15 cellular contexts compared by ENCODE assay signal in the genomic region with DNA sequence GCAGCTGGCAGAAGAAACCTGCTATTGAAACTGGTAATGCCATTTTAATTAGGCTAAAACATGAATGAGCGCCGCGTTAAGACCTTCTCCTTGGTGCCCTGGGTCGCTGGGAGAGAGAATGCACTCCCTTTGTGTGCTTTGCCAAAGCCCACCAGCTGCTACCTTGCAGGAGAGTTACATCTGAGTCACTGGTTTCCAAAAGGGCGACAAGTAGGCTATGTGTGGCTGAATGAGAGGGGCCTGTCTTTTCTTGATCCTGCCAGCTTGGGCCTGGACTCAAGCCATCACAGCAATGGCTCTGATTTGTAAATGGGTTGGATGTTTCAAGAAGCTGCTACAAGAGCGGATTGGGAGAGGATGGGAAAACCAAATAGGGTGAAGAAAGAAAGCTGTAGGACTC.
DNase-seq lines count a peak whose midpoint lies in the region; ATAC-seq and TF ChIP-seq lines count a peak whose summit lies in the region.
"Had no signal": no experiment of that assay in that cellular context is flagged by ENCODE, and none has a peak within 500 bp of the region (broad histone marks: within the 10 kb centered on the region; RNA-seq: fewer than 3 reads in every experiment).

No MANE protein-coding gene starts in this region.

- H3K4me1 ChIP-seq in neural progenitor cell = peaks cover 38% of the 10 kb centered on the region
- peaks cover 0 to 5% (median 2%) of the 10 kb centered on the region in 4 donors for H3K4me1 ChIP-seq in stomach
- H3K4me1 ChIP-seq: heart left ventricle had no signal

- H3K4me3 Mint-ChIP-seq in neural progenitor cell = no peak overlapping the region
- no peak overlapping the region for H3K4me3 Mint-ChIP-seq in endothelial cell (ENCODE audit: unreplicated experiment)
- H3K4me3 Mint-ChIP-seq: activated CD4-positive, alpha-beta T cell treated with anti-CD3 and anti-CD28 coated beads for 36 hours; memory B cell; naive thymus-derived CD4-positive, alpha-beta T cell; type B pancreatic cell had no signal

- H3K9me3 ChIP-seq in neural progenitor cell (ENCODE audit: low read depth) = peaks cover 4% of the 10 kb centered on the region
- no peaks in the 10 kb centered on the region for H3K9me3 ChIP-seq in stomach
- H3K9me3 ChIP-seq: heart left ventricle had no signal

- TF ChIP-seq CTCF in neural progenitor cell (IDR thresholded peaks at IDR 0.05) (no peak), endothelial cell (IDR thresholded peaks at IDR 0.05; ENCODE audit: unreplicated experiment) (no peak), stomach (IDR thresholded peaks at IDR 0.05) (no peak)

- peak overlapping the region; percentile 79 for H3K27ac ChIP-seq in neural progenitor cell
- no peak overlapping the region for H3K27ac ChIP-seq in stomach
- H3K27ac ChIP-seq: heart left ventricle had no signal

- H4K20me1 ChIP-seq in neural progenitor cell (ENCODE audit: low read depth) = no peaks in the 10 kb centered on the region

- TF ChIP-seq EP300 in stomach (IDR thresholded peaks at IDR 0.05) = no peak

- no peak overlapping the region for H3K9ac ChIP-seq in neural progenitor cell

- WGBS in stomach, 5 donors = 68 to 91% (median 80%) methylated on average over 6 of the region's 6 CpGs

- intact Hi-C loops in stomach (cut with DNase I; ENCODE audit: low total_unique reads) = no loop called here

- H3K27me3 Mint-ChIP-seq in neural progenitor cell (ENCODE audit: insufficient read depth, low read depth) = no peaks in the 10 kb centered on the region
- H3K27me3 Mint-ChIP-seq in endothelial cell (ENCODE audit: unreplicated experiment) = no peaks in the 10 kb centered on the region
- H3K27me3 Mint-ChIP-seq: type B pancreatic cell had no signal

- H3K9me3 Mint-ChIP-seq in neural progenitor cell = no peaks in the 10 kb centered on the region
- H3K9me3 Mint-ChIP-seq in endothelial cell (ENCODE audit: unreplicated experiment) = no peaks in the 10 kb centered on the region
- H3K9me3 Mint-ChIP-seq: memory B cell, type B pancreatic cell had no signal

- H3K4me3 ChIP-seq in neural progenitor cell = no peak overlapping the region
- H3K4me3 ChIP-seq in stomach = no peak overlapping the region
- H3K4me3 ChIP-seq: heart left ventricle, K562 had no signal

- H3K27me3 ChIP-seq in neural progenitor cell (no peaks in the 10 kb centered on the region), stomach (peaks cover 0 to 2% (median 0%) of the 10 kb centered on the region in 3 donors)

- DNase-seq in NCI-H1092 treated with DMSO at 0.1 percent for 48 hours (lab: John Stamatoyannopoulos, UW) (peak; percentile 92), NCI-H2171 treated with DMSO at 0.1 percent for 48 hours (lab: John Stamatoyannopoulos, UW) (peak; percentile 44), ecto neural progenitor cell (ENCODE audit: low spot score) (peak; percentile 55), neural progenitor cell (ENCODE audit: low spot score) (peak; percentile 84), endothelial cell (ENCODE audit: low spot score) (no peak), stomach (no peak)
- DNase-seq: activated CD4-positive, alpha-beta T cell treated with anti-CD3 and anti-CD28 coated beads for 36 hours; heart left ventricle; naive thymus-derived CD4-positive, alpha-beta T cell; stimulated activated CD4-positive, alpha-beta T cell treated with anti-CD3 and anti-CD28 coated beads, Interleukin-4, amount 100 ng/mL, for 24 hours had no signal

- peak overlapping the region; percentile 91 for H3K27ac Mint-ChIP-seq in neural progenitor cell
- H3K27ac Mint-ChIP-seq in endothelial cell (ENCODE audit: unreplicated experiment) = no peak overlapping the region
- H3K27ac Mint-ChIP-seq: activated CD4-positive, alpha-beta T cell treated with anti-CD3 and anti-CD28 coated beads for 36 hours; memory B cell; naive thymus-derived CD4-positive, alpha-beta T cell; type B pancreatic cell had no signal

- ATAC-seq in HG02588 (IDR thresholded peaks at IDR 0.05; ENCODE audit: unreplicated experiment) (no peak), GM18517 (IDR thresholded peaks at IDR 0.05; ENCODE audit: unreplicated experiment) (no peak)
- ATAC-seq: activated CD4-positive, alpha-beta T cell treated with anti-CD3 and anti-CD28 coated beads for 36 hours; heart left ventricle; K562; naive thymus-derived CD4-positive, alpha-beta T cell had no signal

- peak overlapping the region; percentile 19 for H3K4me2 ChIP-seq in neural progenitor cell

- H3K36me3 Mint-ChIP-seq in neural progenitor cell (peaks cover 4% of the 10 kb centered on the region), endothelial cell (ENCODE audit: low read depth, unreplicated experiment) (no peaks in the 10 kb centered on the region)
- H3K36me3 Mint-ChIP-seq: memory B cell; naive thymus-derived CD4-positive, alpha-beta T cell; type B pancreatic cell had no signal

- H2AFZ ChIP-seq in neural progenitor cell (replicated peaks) = no peak overlapping the region

- no peaks in the 10 kb centered on the region for H3K79me2 ChIP-seq in neural progenitor cell (ENCODE audit: low read depth)

- H3K4me1 Mint-ChIP-seq in neural progenitor cell (peaks cover 44% of the 10 kb centered on the region), endothelial cell (ENCODE audit: unreplicated experiment) (peaks cover 9% of the 10 kb centered on the region)
- H3K4me1 Mint-ChIP-seq: activated CD4-positive, alpha-beta T cell treated with anti-CD3 and anti-CD28 coated beads for 36 hours; memory B cell; naive thymus-derived CD4-positive, alpha-beta T cell had no signal

- H3K36me3 ChIP-seq in neural progenitor cell (no peaks in the 10 kb centered on the region), stomach (no peaks in the 10 kb centered on the region)
- H3K36me3 ChIP-seq: heart left ventricle had no signal

- no peak for TF ChIP-seq POLR2A in stomach (IDR thresholded peaks at IDR 0.05)

- peaks cover 22% of the 10 kb centered on the region for H3F3A ChIP-seq in neural progenitor cell (ENCODE audit: low read depth)

Comparison
In these comparisons a context has a peak if more than half of its experiments do, and no peak if none do; other contexts are left out.
1. DNase-seq: peak in NCI-H1092 treated with DMSO at 0.1 percent for 48 hours (single experiment), NCI-H2171 treated with DMSO at 0.1 percent for 48 hours (single experiment), ecto neural progenitor cell (single experiment) and neural progenitor cell (single experiment); none in endothelial cell (single experiment) and stomach (single experiment).